ENCODE assay signal across 1 cellular context in the genomic region with DNA sequence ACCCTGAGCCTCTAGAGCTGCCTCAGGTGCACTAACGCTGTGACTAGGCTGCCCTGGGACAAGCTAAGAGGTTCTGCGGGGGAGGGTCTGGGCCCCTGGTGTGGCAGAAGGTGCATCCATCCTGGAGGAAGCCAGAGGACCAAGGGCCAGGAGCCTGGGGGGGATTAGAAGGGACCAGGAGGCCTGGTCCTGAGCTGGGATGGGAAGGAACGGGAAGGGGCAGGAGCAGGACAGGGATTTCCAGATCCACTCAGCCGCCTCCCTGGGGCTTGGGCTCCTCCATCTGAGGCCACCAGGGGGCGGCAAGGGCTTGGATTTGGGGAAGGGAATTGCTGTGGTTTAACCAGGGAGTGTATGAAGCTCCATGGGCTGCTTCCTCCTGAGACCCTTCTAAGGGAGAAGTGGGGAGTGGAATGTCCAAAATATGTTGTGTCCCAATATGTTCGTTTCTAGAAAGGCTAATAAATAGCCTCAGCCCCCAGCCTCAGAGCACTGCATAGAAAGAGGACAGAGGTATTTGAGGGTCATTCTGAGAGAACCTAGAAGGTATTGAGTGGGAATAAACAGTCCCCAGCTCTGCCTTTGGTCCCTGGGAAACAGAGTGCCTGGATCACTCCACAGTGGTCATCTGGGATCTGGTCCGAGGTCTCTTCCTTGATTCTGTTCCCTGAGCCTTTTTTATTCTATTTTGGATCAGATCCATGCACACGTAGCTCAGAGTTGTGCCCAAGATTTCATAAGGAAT.
A peak's percentile ranks its signal among the peaks of the same experiment; 100 is the strongest.
TF ChIP-seq lines count a peak whose summit lies in the region.

No MANE protein-coding gene starts in this region.

TF ChIP-seq in K562, 482 proteins besides CTCF, POLR2A, EP300 and RAD21 (continues in another document):
- TF ChIP-seq, protein P1, sequence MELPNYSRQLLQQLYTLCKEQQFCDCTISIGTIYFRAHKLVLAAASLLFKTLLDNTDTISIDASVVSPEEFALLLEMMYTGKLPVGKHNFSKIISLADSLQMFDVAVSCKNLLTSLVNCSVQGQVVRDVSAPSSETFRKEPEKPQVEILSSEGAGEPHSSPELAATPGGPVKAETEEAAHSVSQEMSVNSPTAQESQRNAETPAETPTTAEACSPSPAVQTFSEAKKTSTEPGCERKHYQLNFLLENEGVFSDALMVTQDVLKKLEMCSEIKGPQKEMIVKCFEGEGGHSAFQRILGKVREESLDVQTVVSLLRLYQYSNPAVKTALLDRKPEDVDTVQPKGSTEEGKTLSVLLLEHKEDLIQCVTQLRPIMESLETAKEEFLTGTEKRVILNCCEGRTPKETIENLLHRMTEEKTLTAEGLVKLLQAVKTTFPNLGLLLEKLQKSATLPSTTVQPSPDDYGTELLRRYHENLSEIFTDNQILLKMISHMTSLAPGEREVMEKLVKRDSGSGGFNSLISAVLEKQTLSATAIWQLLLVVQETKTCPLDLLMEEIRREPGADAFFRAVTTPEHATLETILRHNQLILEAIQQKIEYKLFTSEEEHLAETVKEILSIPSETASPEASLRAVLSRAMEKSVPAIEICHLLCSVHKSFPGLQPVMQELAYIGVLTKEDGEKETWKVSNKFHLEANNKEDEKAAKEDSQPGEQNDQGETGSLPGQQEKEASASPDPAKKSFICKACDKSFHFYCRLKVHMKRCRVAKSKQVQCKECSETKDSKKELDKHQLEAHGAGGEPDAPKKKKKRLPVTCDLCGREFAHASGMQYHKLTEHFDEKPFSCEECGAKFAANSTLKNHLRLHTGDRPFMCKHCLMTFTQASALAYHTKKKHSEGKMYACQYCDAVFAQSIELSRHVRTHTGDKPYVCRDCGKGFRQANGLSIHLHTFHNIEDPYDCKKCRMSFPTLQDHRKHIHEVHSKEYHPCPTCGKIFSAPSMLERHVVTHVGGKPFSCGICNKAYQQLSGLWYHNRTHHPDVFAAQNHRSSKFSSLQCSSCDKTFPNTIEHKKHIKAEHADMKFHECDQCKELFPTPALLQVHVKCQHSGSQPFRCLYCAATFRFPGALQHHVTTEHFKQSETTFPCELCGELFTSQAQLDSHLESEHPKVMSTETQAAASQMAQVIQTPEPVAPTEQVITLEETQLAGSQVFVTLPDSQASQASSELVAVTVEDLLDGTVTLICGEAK (IDR thresholded peaks at IDR 0.05) = no peak
- TF ChIP-seq, protein P1 (CRISPR knock-in tag; IDR thresholded peaks at IDR 0.05) = no peak
- TF ChIP-seq, protein P2, sequence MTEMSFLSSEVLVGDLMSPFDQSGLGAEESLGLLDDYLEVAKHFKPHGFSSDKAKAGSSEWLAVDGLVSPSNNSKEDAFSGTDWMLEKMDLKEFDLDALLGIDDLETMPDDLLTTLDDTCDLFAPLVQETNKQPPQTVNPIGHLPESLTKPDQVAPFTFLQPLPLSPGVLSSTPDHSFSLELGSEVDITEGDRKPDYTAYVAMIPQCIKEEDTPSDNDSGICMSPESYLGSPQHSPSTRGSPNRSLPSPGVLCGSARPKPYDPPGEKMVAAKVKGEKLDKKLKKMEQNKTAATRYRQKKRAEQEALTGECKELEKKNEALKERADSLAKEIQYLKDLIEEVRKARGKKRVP (CRISPR knock-in tag; IDR thresholded peaks at IDR 0.05) = peak; percentile 34; the same call in 1 of the 2 replicates
- no peak for TF ChIP-seq PTTG1 (tag; IDR thresholded peaks at IDR 0.05; ENCODE audit: low read depth)
- TF ChIP-seq ZNF589 (CRISPR knock-in tag; IDR thresholded peaks at IDR 0.05; ENCODE audit: low read depth) = no peak
- TF ChIP-seq, protein P3, sequence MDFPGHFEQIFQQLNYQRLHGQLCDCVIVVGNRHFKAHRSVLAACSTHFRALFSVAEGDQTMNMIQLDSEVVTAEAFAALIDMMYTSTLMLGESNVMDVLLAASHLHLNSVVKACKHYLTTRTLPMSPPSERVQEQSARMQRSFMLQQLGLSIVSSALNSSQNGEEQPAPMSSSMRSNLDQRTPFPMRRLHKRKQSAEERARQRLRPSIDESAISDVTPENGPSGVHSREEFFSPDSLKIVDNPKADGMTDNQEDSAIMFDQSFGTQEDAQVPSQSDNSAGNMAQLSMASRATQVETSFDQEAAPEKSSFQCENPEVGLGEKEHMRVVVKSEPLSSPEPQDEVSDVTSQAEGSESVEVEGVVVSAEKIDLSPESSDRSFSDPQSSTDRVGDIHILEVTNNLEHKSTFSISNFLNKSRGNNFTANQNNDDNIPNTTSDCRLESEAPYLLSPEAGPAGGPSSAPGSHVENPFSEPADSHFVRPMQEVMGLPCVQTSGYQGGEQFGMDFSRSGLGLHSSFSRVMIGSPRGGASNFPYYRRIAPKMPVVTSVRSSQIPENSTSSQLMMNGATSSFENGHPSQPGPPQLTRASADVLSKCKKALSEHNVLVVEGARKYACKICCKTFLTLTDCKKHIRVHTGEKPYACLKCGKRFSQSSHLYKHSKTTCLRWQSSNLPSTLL (IDR thresholded peaks at IDR 0.05) = no peak
- TF ChIP-seq, protein P4, sequence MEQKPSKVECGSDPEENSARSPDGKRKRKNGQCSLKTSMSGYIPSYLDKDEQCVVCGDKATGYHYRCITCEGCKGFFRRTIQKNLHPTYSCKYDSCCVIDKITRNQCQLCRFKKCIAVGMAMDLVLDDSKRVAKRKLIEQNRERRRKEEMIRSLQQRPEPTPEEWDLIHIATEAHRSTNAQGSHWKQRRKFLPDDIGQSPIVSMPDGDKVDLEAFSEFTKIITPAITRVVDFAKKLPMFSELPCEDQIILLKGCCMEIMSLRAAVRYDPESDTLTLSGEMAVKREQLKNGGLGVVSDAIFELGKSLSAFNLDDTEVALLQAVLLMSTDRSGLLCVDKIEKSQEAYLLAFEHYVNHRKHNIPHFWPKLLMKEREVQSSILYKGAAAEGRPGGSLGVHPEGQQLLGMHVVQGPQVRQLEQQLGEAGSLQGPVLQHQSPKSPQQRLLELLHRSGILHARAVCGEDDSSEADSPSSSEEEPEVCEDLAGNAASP (IDR thresholded peaks at IDR 0.05) = no peak
- no peak for TF ChIP-seq ZKSCAN1 (IDR thresholded peaks at IDR 0.05; ENCODE audit: low read depth, low read length)
- no peak for TF ChIP-seq MEF2D (tag; conservative IDR thresholded peaks at IDR 0.05; ENCODE audit: low read depth)
- no peak for TF ChIP-seq HIVEP1 (CRISPR knock-in tag; IDR thresholded peaks at IDR 0.05)
- TF ChIP-seq RBM25 (IDR thresholded peaks at IDR 0.05; ENCODE audit: low read depth, low read length, severe bottlenecking) = no peak
- TF ChIP-seq COPS2 (conservative IDR thresholded peaks at IDR 0.05) = no peak
- TF ChIP-seq ARID1B (IDR thresholded peaks at IDR 0.05) = no peak
- TF ChIP-seq ZNF766 (CRISPR knock-in tag; conservative IDR thresholded peaks at IDR 0.05) = no peak
- no peak for TF ChIP-seq ZNF699 (CRISPR knock-in tag; IDR thresholded peaks at IDR 0.05; ENCODE audit: insufficient replicate concordance)
- TF ChIP-seq ZBTB8A (IDR thresholded peaks at IDR 0.05; ENCODE audit: partially characterized antibody) = no peak
- TF ChIP-seq, protein P5, sequence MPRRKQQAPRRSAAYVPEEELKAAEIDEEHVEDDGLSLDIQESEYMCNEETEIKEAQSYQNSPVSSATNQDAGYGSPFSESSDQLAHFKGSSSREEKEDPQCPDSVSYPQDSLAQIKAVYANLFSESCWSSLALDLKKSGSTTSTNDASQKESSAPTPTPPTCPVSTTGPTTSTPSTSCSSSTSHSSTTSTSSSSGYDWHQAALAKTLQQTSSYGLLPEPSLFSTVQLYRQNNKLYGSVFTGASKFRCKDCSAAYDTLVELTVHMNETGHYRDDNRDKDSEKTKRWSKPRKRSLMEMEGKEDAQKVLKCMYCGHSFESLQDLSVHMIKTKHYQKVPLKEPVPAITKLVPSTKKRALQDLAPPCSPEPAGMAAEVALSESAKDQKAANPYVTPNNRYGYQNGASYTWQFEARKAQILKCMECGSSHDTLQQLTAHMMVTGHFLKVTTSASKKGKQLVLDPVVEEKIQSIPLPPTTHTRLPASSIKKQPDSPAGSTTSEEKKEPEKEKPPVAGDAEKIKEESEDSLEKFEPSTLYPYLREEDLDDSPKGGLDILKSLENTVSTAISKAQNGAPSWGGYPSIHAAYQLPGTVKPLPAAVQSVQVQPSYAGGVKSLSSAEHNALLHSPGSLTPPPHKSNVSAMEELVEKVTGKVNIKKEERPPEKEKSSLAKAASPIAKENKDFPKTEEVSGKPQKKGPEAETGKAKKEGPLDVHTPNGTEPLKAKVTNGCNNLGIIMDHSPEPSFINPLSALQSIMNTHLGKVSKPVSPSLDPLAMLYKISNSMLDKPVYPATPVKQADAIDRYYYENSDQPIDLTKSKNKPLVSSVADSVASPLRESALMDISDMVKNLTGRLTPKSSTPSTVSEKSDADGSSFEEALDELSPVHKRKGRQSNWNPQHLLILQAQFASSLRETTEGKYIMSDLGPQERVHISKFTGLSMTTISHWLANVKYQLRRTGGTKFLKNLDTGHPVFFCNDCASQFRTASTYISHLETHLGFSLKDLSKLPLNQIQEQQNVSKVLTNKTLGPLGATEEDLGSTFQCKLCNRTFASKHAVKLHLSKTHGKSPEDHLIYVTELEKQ (CRISPR knock-in tag; IDR thresholded peaks at IDR 0.05) = no peak
- TF ChIP-seq PHF21A (IDR thresholded peaks at IDR 0.05; ENCODE audit: borderline replicate concordance, low read depth) = no peak
- TF ChIP-seq, protein P6, sequence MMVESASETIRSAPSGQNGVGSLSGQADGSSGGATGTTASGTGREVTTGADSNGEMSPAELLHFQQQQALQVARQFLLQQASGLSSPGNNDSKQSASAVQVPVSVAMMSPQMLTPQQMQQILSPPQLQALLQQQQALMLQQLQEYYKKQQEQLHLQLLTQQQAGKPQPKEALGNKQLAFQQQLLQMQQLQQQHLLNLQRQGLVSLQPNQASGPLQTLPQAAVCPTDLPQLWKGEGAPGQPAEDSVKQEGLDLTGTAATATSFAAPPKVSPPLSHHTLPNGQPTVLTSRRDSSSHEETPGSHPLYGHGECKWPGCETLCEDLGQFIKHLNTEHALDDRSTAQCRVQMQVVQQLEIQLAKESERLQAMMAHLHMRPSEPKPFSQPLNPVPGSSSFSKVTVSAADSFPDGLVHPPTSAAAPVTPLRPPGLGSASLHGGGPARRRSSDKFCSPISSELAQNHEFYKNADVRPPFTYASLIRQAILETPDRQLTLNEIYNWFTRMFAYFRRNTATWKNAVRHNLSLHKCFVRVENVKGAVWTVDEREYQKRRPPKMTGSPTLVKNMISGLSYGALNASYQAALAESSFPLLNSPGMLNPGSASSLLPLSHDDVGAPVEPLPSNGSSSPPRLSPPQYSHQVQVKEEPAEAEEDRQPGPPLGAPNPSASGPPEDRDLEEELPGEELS (CRISPR knock-in tag; IDR thresholded peaks at IDR 0.05; ENCODE audit: borderline replicate concordance) = no peak
- peak; percentile 66 for TF ChIP-seq HCFC1 (IDR thresholded peaks at IDR 0.05; ENCODE audit: low read depth, low read length)
- TF ChIP-seq ZNF79 (CRISPR knock-in tag; IDR thresholded peaks at IDR 0.05; ENCODE audit: low read depth) = 0 out of 2 replicates have a peak, but pooled peaks have one; percentile 0
- no peak for TF ChIP-seq BACH1 (tag; IDR thresholded peaks at IDR 0.05)
- no peak for TF ChIP-seq EWSR1 (IDR thresholded peaks at IDR 0.05; ENCODE audit: borderline replicate concordance, low read depth, partially characterized antibody)
- TF ChIP-seq ZNF354B (CRISPR knock-in tag; IDR thresholded peaks at IDR 0.05) = no peak
- peak in 1 of 2 experiments; percentile 75; a peak in 1 of 4 replicates for TF ChIP-seq KDM4B (IDR thresholded peaks at IDR 0.05; ENCODE audit: borderline replicate concordance in 2 of 2, low read depth in 1 of 2)
- no peak for TF ChIP-seq CBFA2T2 (conservative IDR thresholded peaks at IDR 0.05)
- TF ChIP-seq ZNF584 (CRISPR knock-in tag; IDR thresholded peaks at IDR 0.05; ENCODE audit: low read depth) = no peak
- TF ChIP-seq, protein P7, sequence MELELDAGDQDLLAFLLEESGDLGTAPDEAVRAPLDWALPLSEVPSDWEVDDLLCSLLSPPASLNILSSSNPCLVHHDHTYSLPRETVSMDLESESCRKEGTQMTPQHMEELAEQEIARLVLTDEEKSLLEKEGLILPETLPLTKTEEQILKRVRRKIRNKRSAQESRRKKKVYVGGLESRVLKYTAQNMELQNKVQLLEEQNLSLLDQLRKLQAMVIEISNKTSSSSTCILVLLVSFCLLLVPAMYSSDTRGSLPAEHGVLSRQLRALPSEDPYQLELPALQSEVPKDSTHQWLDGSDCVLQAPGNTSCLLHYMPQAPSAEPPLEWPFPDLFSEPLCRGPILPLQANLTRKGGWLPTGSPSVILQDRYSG (tag; conservative IDR thresholded peaks at IDR 0.05; ENCODE audit: low read depth) = no peak
- TF ChIP-seq FOS (IDR thresholded peaks at IDR 0.05; ENCODE audit: extremely low read depth, insufficient read length) = no peak
- TF ChIP-seq, protein P8, sequence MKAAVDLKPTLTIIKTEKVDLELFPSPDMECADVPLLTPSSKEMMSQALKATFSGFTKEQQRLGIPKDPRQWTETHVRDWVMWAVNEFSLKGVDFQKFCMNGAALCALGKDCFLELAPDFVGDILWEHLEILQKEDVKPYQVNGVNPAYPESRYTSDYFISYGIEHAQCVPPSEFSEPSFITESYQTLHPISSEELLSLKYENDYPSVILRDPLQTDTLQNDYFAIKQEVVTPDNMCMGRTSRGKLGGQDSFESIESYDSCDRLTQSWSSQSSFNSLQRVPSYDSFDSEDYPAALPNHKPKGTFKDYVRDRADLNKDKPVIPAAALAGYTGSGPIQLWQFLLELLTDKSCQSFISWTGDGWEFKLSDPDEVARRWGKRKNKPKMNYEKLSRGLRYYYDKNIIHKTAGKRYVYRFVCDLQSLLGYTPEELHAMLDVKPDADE (conservative IDR thresholded peaks at IDR 0.05; ENCODE audit: control insufficient read depth, low read depth, low read length) = no peak; the same call in 1 of the 2 replicates
- TF ChIP-seq CREB1 (IDR thresholded peaks at IDR 0.05) = no peak
- no peak for TF ChIP-seq CREB1 (CRISPR knock-in tag; IDR thresholded peaks at IDR 0.05)
- no peak for TF ChIP-seq HOXB6 (CRISPR knock-in tag; IDR thresholded peaks at IDR 0.05; ENCODE audit: borderline replicate concordance)
